ENCODE assay signal across 8 cellular contexts in the genomic region with DNA sequence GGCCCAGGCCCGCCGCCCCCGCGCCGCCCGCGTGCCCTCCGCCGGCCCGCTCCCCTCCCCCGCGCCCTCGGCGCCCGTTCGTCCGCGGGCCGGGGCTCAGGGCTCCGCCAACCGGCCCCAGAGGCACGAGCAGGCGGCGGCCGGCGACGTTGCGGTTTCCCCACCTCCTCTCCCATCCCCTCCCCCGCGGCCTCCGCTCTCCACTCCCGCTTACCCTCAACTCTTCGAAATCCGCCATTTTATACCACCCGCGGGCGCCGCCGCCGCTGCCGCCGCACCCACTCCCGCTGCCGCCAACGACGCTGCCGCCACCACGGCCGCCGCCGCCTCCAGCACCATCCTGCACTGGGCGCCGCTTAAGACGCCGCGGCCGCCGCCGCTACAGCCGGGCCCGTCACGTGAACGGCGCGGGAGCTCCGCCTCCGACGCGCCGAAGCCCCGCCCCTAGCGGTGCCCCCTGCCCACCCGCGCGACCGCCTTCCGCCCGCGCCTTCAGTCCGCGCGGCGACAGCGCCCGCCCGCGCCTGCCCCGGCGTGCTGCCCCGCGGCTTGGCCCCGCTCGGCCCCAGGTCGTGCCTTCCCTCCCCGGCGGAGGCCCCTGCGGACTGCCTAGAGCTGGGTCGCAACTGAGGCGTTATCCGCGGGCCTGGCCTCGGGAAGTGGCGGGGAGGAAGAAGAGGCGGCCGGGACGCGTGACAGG. TPM values are rescaled to one million over a fixed set of nuclear protein-coding genes. Genes with fewer than 3 reads are reported as not detected.
A peak's percentile ranks its signal among the peaks of the same experiment; 100 is the strongest.
DNase-seq lines count a peak whose midpoint lies in the region; ATAC-seq and TF ChIP-seq lines count a peak whose summit lies in the region.

A gene with protein sequence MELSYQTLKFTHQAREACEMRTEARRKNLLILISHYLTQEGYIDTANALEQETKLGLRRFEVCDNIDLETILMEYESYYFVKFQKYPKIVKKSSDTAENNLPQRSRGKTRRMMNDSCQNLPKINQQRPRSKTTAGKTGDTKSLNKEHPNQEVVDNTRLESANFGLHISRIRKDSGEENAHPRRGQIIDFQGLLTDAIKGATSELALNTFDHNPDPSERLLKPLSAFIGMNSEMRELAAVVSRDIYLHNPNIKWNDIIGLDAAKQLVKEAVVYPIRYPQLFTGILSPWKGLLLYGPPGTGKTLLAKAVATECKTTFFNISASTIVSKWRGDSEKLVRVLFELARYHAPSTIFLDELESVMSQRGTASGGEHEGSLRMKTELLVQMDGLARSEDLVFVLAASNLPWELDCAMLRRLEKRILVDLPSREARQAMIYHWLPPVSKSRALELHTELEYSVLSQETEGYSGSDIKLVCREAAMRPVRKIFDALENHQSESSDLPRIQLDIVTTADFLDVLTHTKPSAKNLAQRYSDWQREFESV (plus strand): TSS at position 495 of the 700 bp plus-strand sequence. CDS start 29,271 bp downstream, outside the sequence.
A gene with protein sequence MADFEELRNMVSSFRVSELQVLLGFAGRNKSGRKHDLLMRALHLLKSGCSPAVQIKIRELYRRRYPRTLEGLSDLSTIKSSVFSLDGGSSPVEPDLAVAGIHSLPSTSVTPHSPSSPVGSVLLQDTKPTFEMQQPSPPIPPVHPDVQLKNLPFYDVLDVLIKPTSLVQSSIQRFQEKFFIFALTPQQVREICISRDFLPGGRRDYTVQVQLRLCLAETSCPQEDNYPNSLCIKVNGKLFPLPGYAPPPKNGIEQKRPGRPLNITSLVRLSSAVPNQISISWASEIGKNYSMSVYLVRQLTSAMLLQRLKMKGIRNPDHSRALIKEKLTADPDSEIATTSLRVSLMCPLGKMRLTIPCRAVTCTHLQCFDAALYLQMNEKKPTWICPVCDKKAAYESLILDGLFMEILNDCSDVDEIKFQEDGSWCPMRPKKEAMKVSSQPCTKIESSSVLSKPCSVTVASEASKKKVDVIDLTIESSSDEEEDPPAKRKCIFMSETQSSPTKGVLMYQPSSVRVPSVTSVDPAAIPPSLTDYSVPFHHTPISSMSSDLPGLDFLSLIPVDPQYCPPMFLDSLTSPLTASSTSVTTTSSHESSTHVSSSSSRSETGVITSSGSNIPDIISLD (minus strand): TSS at position 400 of the 700 bp plus-strand sequence. CDS start 162 bp downstream, at position 238.

- no peaks in the 10 kb centered on the region for H3K4me1 ChIP-seq in colonic mucosa

- TF ChIP-seq CTCF in AG09309 (IDR thresholded peaks at IDR 0.05; ENCODE audit: control insufficient read depth, insufficient read depth, low read depth, low read length, missing control alignments): no peak
- TF ChIP-seq CTCF in colonic mucosa (IDR thresholded peaks at IDR 0.05): no peak

- H3K4me3 ChIP-seq in AG09309 (ENCODE audit: control insufficient read depth, low read depth, low read length) (peak within 1 kb of the TSS; percentile 78), colonic mucosa (peak within 1 kb of the TSS; percentile 63)

- ATAC-seq in GM18870 (IDR thresholded peaks at IDR 0.05; ENCODE audit: unreplicated experiment) (peak; percentile 40), HG03103 (IDR thresholded peaks at IDR 0.05; ENCODE audit: low read depth, unreplicated experiment) (peak; percentile 89)

- H3K9me3 ChIP-seq in colonic mucosa: no peaks in the 10 kb centered on the region

- intact Hi-C loops in colonic mucosa (cut with DNase I): no loop called here

- H3K27me3 ChIP-seq in colonic mucosa: no peaks in the 10 kb centered on the region

- H3K27ac ChIP-seq in colonic mucosa: peak within 1 kb of the TSS; percentile 77

- DNase-seq in AG09309 (ENCODE audit: low read depth) (no peak), NCI-H2227 treated with DMSO at 0.1 percent for 48 hours (lab: John Stamatoyannopoulos, UW) (peak; percentile 78), colonic mucosa (peak; percentile 83), left kidney (ENCODE audit: low read depth, low spot score) (peak; percentile 93)
- DNase-seq in activated CD4-positive, alpha-beta T cell treated with anti-CD3 and anti-CD28 coated beads for 4 hours: peak; percentile 67 to 72
- DNase-seq in stimulated activated CD4-positive, alpha-beta T cell treated with anti-CD3 and anti-CD28 coated beads, Interleukin-1b, Interleukin-23, amount 100 ng/mL, for 48 hours: peak; percentile 71

- peak within 1 kb of the TSS; percentile 90 to 92 for H3K9ac ChIP-seq in colonic mucosa (ENCODE audit: low read depth in 2 of 2, low read length in 2 of 2)

- H3K36me3 ChIP-seq in colonic mucosa: no peaks in the 10 kb centered on the region

RNA-seq across cellular contexts. Expression of the first gene that starts in this region (rescaled TPM):
- total RNA-seq in colonic mucosa: 1 to 10 TPM; 1.3 to 2.2 TPM

RNA-seq across cellular contexts. Expression of the second gene that starts in this region (rescaled TPM):
- total RNA-seq in colonic mucosa: 10 to 100 TPM; 29.0 to 42.0 TPM
